In the genomic region with DNA sequence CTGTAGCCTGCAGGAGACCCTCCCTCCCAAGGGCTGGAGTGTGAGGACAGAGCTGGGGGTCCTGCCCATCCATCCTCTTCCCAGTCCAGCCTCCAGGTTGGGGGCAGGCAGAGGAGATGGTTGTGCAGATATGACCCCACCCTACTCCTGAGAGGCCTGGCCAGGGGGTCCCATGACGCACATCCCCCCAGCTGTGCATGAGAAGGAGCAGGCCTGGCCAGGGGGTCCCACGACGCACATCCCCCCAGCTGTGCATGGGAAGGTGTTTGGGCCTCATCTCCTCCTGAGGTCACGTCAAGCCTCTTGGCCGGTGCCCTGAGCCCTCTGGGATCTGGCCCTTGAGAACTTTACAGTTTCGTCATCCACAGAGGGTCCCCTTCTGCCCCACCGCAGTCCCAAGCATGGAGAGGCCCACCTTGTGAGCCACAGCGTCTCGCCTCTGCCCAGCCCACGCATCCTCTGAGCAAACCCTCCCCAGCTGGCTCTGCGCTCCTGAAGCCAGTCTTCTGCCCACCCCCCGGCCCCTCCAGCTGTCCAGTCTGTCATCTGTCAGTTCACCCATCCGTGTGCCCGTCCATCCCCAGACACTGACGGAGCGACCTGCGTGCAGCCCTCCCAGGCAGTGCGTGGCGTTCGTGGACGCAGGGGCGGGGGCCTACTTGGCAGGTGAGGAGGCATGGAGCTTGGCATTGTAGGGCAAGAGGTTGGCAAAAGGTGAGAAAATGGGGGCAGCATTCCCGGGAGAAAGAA, we compare ENCODE assay signal across 24 cellular contexts. TPM values are rescaled to one million over a fixed set of nuclear protein-coding genes. Genes with fewer than 3 reads are reported as not detected.
DNase-seq lines count a peak whose midpoint lies in the region; ATAC-seq, FAIRE-seq and TF ChIP-seq lines count a peak whose summit lies in the region.
"Had no signal": no experiment of that assay in that cellular context is flagged by ENCODE, and none has a peak within 500 bp of the region (broad histone marks: within the 10 kb centered on the region; RNA-seq: fewer than 3 reads in every experiment).

No MANE protein-coding gene starts in this region.

- H2AK5ac ChIP-seq in IMR-90 (ENCODE audit: low read depth, low read length), result no peak overlapping the region

- no peak overlapping the region for H2AFZ ChIP-seq in IMR-90 (replicated peaks; ENCODE audit: low read length, poor library complexity)

- peaks cover 4% of the 10 kb centered on the region for H3K27me3 Mint-ChIP-seq in activated naive CD8-positive, alpha-beta T cell treated with anti-CD3 and anti-CD28 coated beads, Interleukin-2, amount 10 ng/mL, durations not matched to agents 7 days and 5 days
- H3K27me3 Mint-ChIP-seq in activated naive CD8-positive, alpha-beta T cell treated with anti-CD3 and anti-CD28 coated beads, Interleukin-2, amount 50 U/mL, for 24 hours, result no peaks in the 10 kb centered on the region
- H3K27me3 Mint-ChIP-seq in type B pancreatic cell, result no peaks in the 10 kb centered on the region

- H3K27ac Mint-ChIP-seq in activated naive CD8-positive, alpha-beta T cell treated with anti-CD3 and anti-CD28 coated beads, Interleukin-2, amount 10 ng/mL, durations not matched to agents 7 days and 5 days, result peak overlapping the region; percentile 16
- no peak overlapping the region for H3K27ac Mint-ChIP-seq in activated naive CD8-positive, alpha-beta T cell treated with anti-CD3 and anti-CD28 coated beads, Interleukin-2, amount 50 U/mL, for 24 hours
- H3K27ac Mint-ChIP-seq in type B pancreatic cell, result no peak overlapping the region

- no peak for DNase-seq in activated naive CD8-positive, alpha-beta T cell treated with anti-CD3 and anti-CD28 coated beads, Interleukin-2, amount 10 ng/mL, durations not matched to agents 7 days and 5 days
- DNase-seq in activated naive CD8-positive, alpha-beta T cell treated with anti-CD3 and anti-CD28 coated beads, Interleukin-2, amount 50 U/mL, for 24 hours, result no peak
- DNase-seq in IMR-90 (no peak), kidney (peak; percentile 73), type B pancreatic cell (ENCODE audit: extremely low spot score, unreplicated experiment) (no peak), NCI-H1092 treated with DMSO at 0.1 percent for 48 hours (lab: John Stamatoyannopoulos, UW) (no peak)
- no peak for DNase-seq in stimulated activated CD4-positive, alpha-beta T cell treated with anti-CD3 and anti-CD28 coated beads, Interleukin-4, amount 100 ng/mL, for 4 hours
- DNase-seq: ACHN; activated CD4-positive, alpha-beta T cell treated with anti-CD3 and anti-CD28 coated beads, Interleukin-2, amount 50 U/mL, for 1 hour; activated gamma-delta T cell treated with Interleukin-2 at 50 U/mL for 16 hours; EL; kidney glomerular epithelial cell; NCI-H1105 treated with DMSO at 0.1 percent for 48 hours; NCI-H2081; NCI-H226; NCI-H774; occipital lobe; T1000 had no signal

- peaks cover 19% of the 10 kb centered on the region for H3K4me1 Mint-ChIP-seq in activated naive CD8-positive, alpha-beta T cell treated with anti-CD3 and anti-CD28 coated beads, Interleukin-2, amount 10 ng/mL, durations not matched to agents 7 days and 5 days
- H3K4me1 Mint-ChIP-seq in activated naive CD8-positive, alpha-beta T cell treated with anti-CD3 and anti-CD28 coated beads, Interleukin-2, amount 50 U/mL, for 24 hours, result peaks cover 17% of the 10 kb centered on the region
- peaks cover 10% of the 10 kb centered on the region for H3K4me1 Mint-ChIP-seq in type B pancreatic cell (ENCODE audit: unreplicated experiment)

- H4K5ac ChIP-seq in IMR-90 (ENCODE audit: low read depth, low read length), result no peak overlapping the region

- H3K27ac ChIP-seq in IMR-90 (ENCODE audit: insufficient read depth, low read length), result no peak overlapping the region
- H3K27ac ChIP-seq in kidney (ENCODE audit: low read depth in 2 of 2, low read length in 2 of 2), result no peak overlapping the region
- H3K27ac ChIP-seq: BLaER1, cardiac muscle cell, RWPE1, skin epidermis had no signal

- no peak overlapping the region for H4K8ac ChIP-seq in IMR-90 (ENCODE audit: low read depth in 2 of 2, low read length in 2 of 2)

- H3K4me1 ChIP-seq in IMR-90 (ENCODE audit: control insufficient read depth, insufficient read depth, low read length) (peaks cover 2% of the 10 kb centered on the region; the same call in 1 of the 2 replicates), kidney (ENCODE audit: control insufficient read depth in 1 of 2, insufficient read depth in 1 of 2, low read depth in 1 of 2, low read length in 2 of 2) (peaks cover 0 to 5% of the 10 kb centered on the region in 2 donors)
- H3K4me1 ChIP-seq: HAP-1 had no signal

- H3K9ac ChIP-seq in IMR-90 (ENCODE audit: low read depth, low read length) (no peak overlapping the region), kidney (ENCODE audit: low read length in 2 of 2) (no peak overlapping the region)
- H3K9ac ChIP-seq: BLaER1 had no signal

- H3K36me3 ChIP-seq in IMR-90 (ENCODE audit: control insufficient read depth, insufficient read depth, low read length) (no peaks in the 10 kb centered on the region), kidney (ENCODE audit: control insufficient read depth in 1 of 2, insufficient read depth in 2 of 2, low read length in 2 of 2) (no peaks in the 10 kb centered on the region)
- H3K36me3 ChIP-seq: BLaER1, cardiac muscle cell, HAP-1 had no signal

- H3K56ac ChIP-seq in IMR-90 (ENCODE audit: extremely low read depth, insufficient read depth, low read length), result no peak overlapping the region

- H4K20me1 ChIP-seq in IMR-90 (ENCODE audit: insufficient read depth, low read length), result no peaks in the 10 kb centered on the region
- H4K20me1 ChIP-seq: BLaER1 had no signal

- H2BK15ac ChIP-seq in IMR-90 (ENCODE audit: low read depth, low read length), result no peak overlapping the region

- no peaks in the 10 kb centered on the region for H3K9me3 Mint-ChIP-seq in activated naive CD8-positive, alpha-beta T cell treated with anti-CD3 and anti-CD28 coated beads, Interleukin-2, amount 10 ng/mL, durations not matched to agents 7 days and 5 days
- H3K9me3 Mint-ChIP-seq in activated naive CD8-positive, alpha-beta T cell treated with anti-CD3 and anti-CD28 coated beads, Interleukin-2, amount 50 U/mL, for 24 hours, result no peaks in the 10 kb centered on the region
- no peaks in the 10 kb centered on the region for H3K9me3 Mint-ChIP-seq in type B pancreatic cell

- TF ChIP-seq CTCF in IMR-90 (conservative IDR thresholded peaks at IDR 0.05; ENCODE audit: low read depth, low read length) (no peak), kidney (IDR thresholded peaks at IDR 0.05; ENCODE audit: borderline replicate concordance, extremely low read depth, insufficient read depth) (no peak), type B pancreatic cell (conservative IDR thresholded peaks at IDR 0.05) (no peak)

- H3K9me3 ChIP-seq in IMR-90 (ENCODE audit: control insufficient read depth, insufficient read depth, low read length), result peaks cover 4% of the 10 kb centered on the region; the same call in 1 of the 2 replicates
- no peaks in the 10 kb centered on the region for H3K9me3 ChIP-seq in kidney (ENCODE audit: control insufficient read depth in 1 of 2, low read length in 2 of 2)
- H3K9me3 ChIP-seq: BLaER1 had no signal

- H3K79me1 ChIP-seq in IMR-90 (ENCODE audit: low read depth in 1 of 2, low read length in 2 of 2), result no peaks in the 10 kb centered on the region

- H3K23ac ChIP-seq in IMR-90 (ENCODE audit: low read depth, low read length), result no peak overlapping the region

- no peak for TF ChIP-seq POLR2A in IMR-90 (IDR thresholded peaks at IDR 0.05; ENCODE audit: low read depth, low read length)

- in situ Hi-C loops in IMR-90 (cut with MboI; ENCODE audit: low sequenced_read_pairs), result no loop called here

- no peak overlapping the region for H3K18ac ChIP-seq in IMR-90 (ENCODE audit: low read depth, low read length)

- no peaks in the 10 kb centered on the region for H3K9me1 ChIP-seq in IMR-90 (ENCODE audit: insufficient read depth, low read length)

- H3K4me3 Mint-ChIP-seq in activated naive CD8-positive, alpha-beta T cell treated with anti-CD3 and anti-CD28 coated beads, Interleukin-2, amount 10 ng/mL, durations not matched to agents 7 days and 5 days, result peak overlapping the region; percentile 32
- H3K4me3 Mint-ChIP-seq in activated naive CD8-positive, alpha-beta T cell treated with anti-CD3 and anti-CD28 coated beads, Interleukin-2, amount 50 U/mL, for 24 hours, result no peak overlapping the region
- peak overlapping the region; percentile 45 for H3K4me3 Mint-ChIP-seq in type B pancreatic cell

- peak overlapping the region; percentile 57 for H2AK9ac ChIP-seq in IMR-90 (replicated peaks; ENCODE audit: low read depth, low read length, poor library complexity)

- no peak for ATAC-seq in activated naive CD8-positive, alpha-beta T cell treated with anti-CD3 and anti-CD28 coated beads, Interleukin-2, amount 10 ng/mL, durations not matched to agents 7 days and 5 days (ENCODE audit: low read depth)
- no peak for ATAC-seq in activated naive CD8-positive, alpha-beta T cell treated with anti-CD3 and anti-CD28 coated beads, Interleukin-2, amount 50 U/mL, for 24 hours
- no peak for ATAC-seq in IMR-90 (ENCODE audit: low read depth)

- H2BK20ac ChIP-seq in IMR-90 (ENCODE audit: low read depth, low read length), result no peak overlapping the region

- no TSS peak for BruUV-seq in IMR-90 (replicated peaks; lab: Mats Ljungman, UMichigan)

- no peak for FAIRE-seq in kidney (lab: Jason Lieb, UNC)

- no peak overlapping the region for H3K4ac ChIP-seq in IMR-90 (ENCODE audit: low read depth, low read length)

- intact Hi-C loops in IMR-90 (cut with micrococcal nuclease) (loop anchor here (10.0 kb wide), 1 partner anchor 75 kb away; a partner anchor contains a TSS), kidney (cut with DNase I) (no loop called here)

- H2BK5ac ChIP-seq in IMR-90 (ENCODE audit: low read depth, low read length, poor library complexity, severe bottlenecking), result no peak overlapping the region

- no peak for TF ChIP-seq RAD21 in IMR-90 (IDR thresholded peaks at IDR 0.05; ENCODE audit: low read length)

- POLR2A ChIA-PET in activated naive CD8-positive, alpha-beta T cell treated with anti-CD3 and anti-CD28 coated beads, Interleukin-2, amount 10 ng/mL, durations not matched to agents 7 days and 5 days (lab: Charles Lee), result interaction anchor here (0.6 to 6.7 kb wide), 4 partner anchors 9 to 27 kb away, joined by 4 to 64 read pairs (median 8); a partner anchor contains a TSS
- POLR2A ChIA-PET in IMR-90 (lab: Charles Lee; ENCODE audit: unreplicated experiment), result no interaction called here

- no peak overlapping the region for H3K14ac ChIP-seq in IMR-90 (replicated peaks; ENCODE audit: low read depth, low read length)

- CTCF ChIA-PET in IMR-90 (lab: Yijun Ruan, JAX), result interaction anchor here (0.9 to 2.2 kb wide), 3 partner anchors 8 to 52 kb away, joined by 3 to 6 read pairs (median 5); no protein-coding TSS in a partner anchor

- H3K4me2 ChIP-seq in IMR-90 (ENCODE audit: low read depth, low read length), result no peak overlapping the region

- peaks cover 33% of the 10 kb centered on the region for H3K27me3 ChIP-seq in IMR-90 (ENCODE audit: control insufficient read depth, insufficient read depth, low read length)
- H3K27me3 ChIP-seq: BLaER1, cardiac muscle cell had no signal

- peaks cover 4% of the 10 kb centered on the region for H3K36me3 Mint-ChIP-seq in activated naive CD8-positive, alpha-beta T cell treated with anti-CD3 and anti-CD28 coated beads, Interleukin-2, amount 10 ng/mL, durations not matched to agents 7 days and 5 days
- no peaks in the 10 kb centered on the region for H3K36me3 Mint-ChIP-seq in activated naive CD8-positive, alpha-beta T cell treated with anti-CD3 and anti-CD28 coated beads, Interleukin-2, amount 50 U/mL, for 24 hours (ENCODE audit: low read depth)
- peaks cover 3% of the 10 kb centered on the region for H3K36me3 Mint-ChIP-seq in type B pancreatic cell

- H3K4me3 ChIP-seq in IMR-90 (ENCODE audit: insufficient read depth, low read depth, low read length) (no peak overlapping the region), kidney (ENCODE audit: low read length in 2 of 2) (no peak overlapping the region)
- H3K4me3 ChIP-seq: BLaER1, cardiac muscle cell, HAP-1, skin epidermis had no signal

- dilution Hi-C loops in IMR-90 (cut with HindIII; ENCODE audit: low sequenced_read_pairs, unreplicated experiment), result no loop called here

- H4K91ac ChIP-seq in IMR-90 (ENCODE audit: insufficient read depth, low read depth, low read length), result no peak overlapping the region

- WGBS in IMR-90 (ENCODE audit: extremely low coverage in 2 of 2, insufficient read length in 1 of 2), 2 experiments, result 80% methylated on average over 14 of the region's 23 CpGs; no CpG with 5 or more reads in 1 of the 2 experiments

- H2BK120ac ChIP-seq in IMR-90 (ENCODE audit: low read depth, low read length), result no peak overlapping the region

RNA-seq across cellular contexts. Expression of a gene that starts 2.3 kb away (rescaled TPM):
- 100 to 1,000 TPM; 115 to 122 TPM for total RNA-seq in activated naive CD8-positive, alpha-beta T cell treated with anti-CD3 and anti-CD28 coated beads, Interleukin-2, amount 10 ng/mL, durations not matched to agents 7 days and 5 days
- not detected in 2 replicates for total RNA-seq in IMR-90 (2012; rRNA removed)
- polyA plus RNA-seq in IMR-90 (2012; rRNA removed), result not detected in 2 replicates
- 0.01 TPM in 1 of 2 replicates, not detected in the other for polyA plus RNA-seq in IMR-90 (2012; cell fraction: cytosol; rRNA removed)
- polyA plus RNA-seq in IMR-90 (2012; cell fraction: nucleus; rRNA removed; ENCODE audit: low replicate concordance), result 0.18 and 0.23 TPM in 2 replicates
- total RNA-seq in kidney, result 21.8 TPM
- 11.3 TPM for polyA plus RNA-seq in kidney (ENCODE audit: insufficient read depth, low read depth, low replicate concordance)
- 25.3 and 66.6 TPM in 2 replicates for total RNA-seq in type B pancreatic cell (ENCODE audit: low replicate concordance)
- total RNA-seq: fibroblast of lung, occipital lobe had no signal
- polyA plus RNA-seq: fibroblast of lung had no signal

RNA-seq across cellular contexts. Expression of a gene that starts 10.6 kb away (rescaled TPM):
- 10 to 100 TPM; 27.6 to 27.8 TPM for total RNA-seq in activated naive CD8-positive, alpha-beta T cell treated with anti-CD3 and anti-CD28 coated beads, Interleukin-2, amount 10 ng/mL, durations not matched to agents 7 days and 5 days
- total RNA-seq in IMR-90 (2012; rRNA removed) (21.4 and 23.5 TPM in 2 replicates), kidney (28.5 TPM), type B pancreatic cell (ENCODE audit: low replicate concordance) (33.6 and 46.9 TPM in 2 replicates)
- polyA plus RNA-seq in IMR-90 (2012; rRNA removed) (26.6 and 29.8 TPM in 2 replicates), kidney (ENCODE audit: insufficient read depth, low read depth, low replicate concordance) (37.7 TPM)
- 32.6 and 35.1 TPM in 2 replicates for polyA plus RNA-seq in IMR-90 (2012; cell fraction: cytosol; rRNA removed)
- polyA plus RNA-seq in IMR-90 (2012; cell fraction: nucleus; rRNA removed; ENCODE audit: low replicate concordance), result 129 and 308 TPM in 2 replicates

RNA-seq across cellular contexts. Expression of a gene that starts 24.7 kb away (rescaled TPM):
- total RNA-seq in activated naive CD8-positive, alpha-beta T cell treated with anti-CD3 and anti-CD28 coated beads, Interleukin-2, amount 10 ng/mL, durations not matched to agents 7 days and 5 days, result 100 to 1,000 TPM; 273 to 276 TPM
- 9.4 and 10.9 TPM in 2 replicates for total RNA-seq in IMR-90 (2012; rRNA removed)
- 27.6 and 33.8 TPM in 2 replicates for polyA plus RNA-seq in IMR-90 (2012; rRNA removed)
- 42.2 and 46.1 TPM in 2 replicates for polyA plus RNA-seq in IMR-90 (2012; cell fraction: cytosol; rRNA removed)
- polyA plus RNA-seq in IMR-90 (2012; cell fraction: nucleus; rRNA removed; ENCODE audit: low replicate concordance), result 45.4 and 109 TPM in 2 replicates
- total RNA-seq in kidney, result 89.1 TPM
- polyA plus RNA-seq in kidney (ENCODE audit: insufficient read depth, low read depth, low replicate concordance), result 181 TPM
- 36.2 and 44.0 TPM in 2 replicates for total RNA-seq in type B pancreatic cell (ENCODE audit: low replicate concordance)

RNA-seq across cellular contexts. Expression of a gene that starts 45.5 kb away (rescaled TPM):
- total RNA-seq in activated naive CD8-positive, alpha-beta T cell treated with anti-CD3 and anti-CD28 coated beads, Interleukin-2, amount 10 ng/mL, durations not matched to agents 7 days and 5 days, result under 1 TPM; 0.30 to 0.45 TPM
- 1.4 and 2.2 TPM in 2 replicates for total RNA-seq in IMR-90 (2012; rRNA removed)
- polyA plus RNA-seq in IMR-90 (2012; rRNA removed), result 1.5 and 2.6 TPM in 2 replicates
- 2.0 TPM in 2 replicates for polyA plus RNA-seq in IMR-90 (2012; cell fraction: cytosol; rRNA removed)
- 2.4 and 8.5 TPM in 2 replicates for polyA plus RNA-seq in IMR-90 (2012; cell fraction: nucleus; rRNA removed; ENCODE audit: low replicate concordance)
- total RNA-seq in kidney, result 3.6 TPM
- 1.9 TPM for polyA plus RNA-seq in kidney (ENCODE audit: insufficient read depth, low read depth, low replicate concordance)
- 51.6 and 156 TPM in 2 replicates for total RNA-seq in type B pancreatic cell (ENCODE audit: low replicate concordance)

Comparison
In these comparisons a context has a peak if more than half of its experiments do, and no peak if none do; other contexts are left out.
1. RNA of a gene that starts 2.3 kb away (total RNA-seq): 115 to 122 TPM in activated naive CD8-positive, alpha-beta T cell treated with anti-CD3 and anti-CD28 coated beads, Interleukin-2, amount 10 ng/mL, durations not matched to agents 7 days and 5 days, 25.3 to 66.6 TPM in type B pancreatic cell and 21.8 TPM in kidney (single experiment); not detected in IMR-90; every median in the first group is over 10 times any median in the second.